Comparison of ENCODE assay signal across 11 cellular contexts in genomic region chr3:58353722-58354553, GRCh38. TPM values are rescaled to one million over a fixed set of nuclear protein-coding genes. Genes with fewer than 3 reads are reported as not detected.
DNase-seq lines count a peak whose midpoint lies in the region; ATAC-seq and TF ChIP-seq lines count a peak whose summit lies in the region.
"Had no signal": no experiment of that assay in that cellular context is flagged by ENCODE, and none has a peak within 500 bp of the region (broad histone marks: within the 10 kb centered on the region; RNA-seq: fewer than 3 reads in every experiment).

No MANE protein-coding gene starts in this region.

- peaks cover 7% of the 10 kb centered on the region for H3K36me3 Mint-ChIP-seq in CD4-positive, alpha-beta T cell (ENCODE audit: low read depth)

- H3K36me3 ChIP-seq in lung (ENCODE audit: control insufficient read depth in 2 of 2, insufficient read depth in 2 of 2, low read length in 2 of 2), result no peaks in the 10 kb centered on the region
- H3K36me3 ChIP-seq in aorta (ENCODE audit: control insufficient read depth in 1 of 2, insufficient read depth in 2 of 2, low read length in 1 of 2), result no peaks in the 10 kb centered on the region

- no peak for TF ChIP-seq CTCF in CD4-positive, alpha-beta T cell (IDR thresholded peaks at IDR 0.05)
- no peak for TF ChIP-seq CTCF in lung (IDR thresholded peaks at IDR 0.05; ENCODE audit: control extremely low read depth, extremely low read depth)

- H3K27ac ChIP-seq in CD4-positive, alpha-beta T cell (ENCODE audit: low read depth, low read length), result no peak overlapping the region
- peak overlapping the region in 1 of 2 donors; percentile 45 for H3K27ac ChIP-seq in lung (ENCODE audit: low read depth in 1 of 2, low read length in 1 of 2)
- H3K27ac ChIP-seq in aorta (ENCODE audit: low read depth in 1 of 2, low read length in 2 of 2), result no peak overlapping the region
- H3K27ac ChIP-seq: epithelial cell of prostate had no signal

- H3K4me3 ChIP-seq in lung, result no peak overlapping the region
- H3K4me3 ChIP-seq in aorta (ENCODE audit: low read length in 2 of 2), result no peak overlapping the region

- WGBS in lung, 2 donors, result 44 to 71% methylated on average over 8 of the region's 8 CpGs
- 91% methylated on average over 8 of the region's 8 CpGs for WGBS in aorta, 2 donors

- CTCF ChIA-PET in CD4-positive, alpha-beta T cell (lab: Charles Lee), result interaction anchor here (1.0 to 1.2 kb wide), 2 partner anchors 14 to 47 kb away, joined by 3 read pairs; partner anchors contain the start of genes HTD2 and RPP14

- H3K4me1 Mint-ChIP-seq in CD4-positive, alpha-beta T cell (ENCODE audit: low read depth), result peaks cover 46% of the 10 kb centered on the region

- peak overlapping the region; percentile 58 for H3K4me3 Mint-ChIP-seq in CD4-positive, alpha-beta T cell

- intact Hi-C loops in CD4-positive, alpha-beta T cell (cut with DNase I, micrococcal nuclease), result no loop called here
- intact Hi-C loops in aorta (cut with DNase I), result no loop called here

- H3K4me1 ChIP-seq in lung (ENCODE audit: control insufficient read depth in 2 of 2, insufficient read depth in 2 of 2, low read length in 2 of 2) (peaks cover 0 to 11% of the 10 kb centered on the region in 2 donors), aorta (ENCODE audit: control insufficient read depth in 1 of 2, insufficient read depth in 2 of 2, low read length in 2 of 2) (no peaks in the 10 kb centered on the region)

- no peak for DNase-seq in CD4-positive, alpha-beta T cell
- DNase-seq in KG1 (lab: John Stamatoyannopoulos, UW), result peak; percentile 71
- DNase-seq in activated CD8-positive, alpha-beta memory T cell treated with anti-CD3 and anti-CD28 coated beads, Interleukin-2, amount 50 U/mL, for 4 hours, result peak; percentile 20
- no peak for DNase-seq in lung (ENCODE audit: low spot score)
- DNase-seq in C1 segment of cervical spinal cord (lab: John Stamatoyannopoulos, UW), result no peak
- DNase-seq in activated CD4-positive, alpha-beta T cell treated with anti-CD3 and anti-CD28 coated beads, Interleukin-2, amount 50 U/mL, for 1 hour, result no peak
- DNase-seq in aorta, result no peak
- DNase-seq: NCI-H1694 treated with DMSO at 0.1 percent for 48 hours; stimulated activated naive CD4-positive, alpha-beta T cell treated with Interleukin-2 at 50 U/mL for 16 hours had no signal

- peak overlapping the region; percentile 2 for H3K27ac Mint-ChIP-seq in CD4-positive, alpha-beta T cell

- H3K9me3 ChIP-seq in CD4-positive, alpha-beta T cell (ENCODE audit: control insufficient read depth, low read length), result no peaks in the 10 kb centered on the region
- no peaks in the 10 kb centered on the region for H3K9me3 ChIP-seq in lung (ENCODE audit: control insufficient read depth in 2 of 2, insufficient read depth in 1 of 2, low read length in 1 of 2)
- H3K9me3 ChIP-seq in aorta (ENCODE audit: control insufficient read depth, low read length), result no peaks in the 10 kb centered on the region

- H3K27me3 Mint-ChIP-seq in CD4-positive, alpha-beta T cell, result no peaks in the 10 kb centered on the region

- POLR2A ChIA-PET in CD4-positive, alpha-beta T cell (lab: Charles Lee), result interaction anchor here (0.6 to 0.7 kb wide), 2 partner anchors 18 to 77 kb away, joined by 3 read pairs; no protein-coding TSS in a partner anchor

- H3K9me3 Mint-ChIP-seq in CD4-positive, alpha-beta T cell, result no peaks in the 10 kb centered on the region

- no peaks in the 10 kb centered on the region for H3K27me3 ChIP-seq in CD4-positive, alpha-beta T cell (ENCODE audit: control insufficient read depth, insufficient read depth, low read length)
- no peaks in the 10 kb centered on the region for H3K27me3 ChIP-seq in lung (ENCODE audit: control insufficient read depth, insufficient read depth)
- no peaks in the 10 kb centered on the region for H3K27me3 ChIP-seq in aorta (ENCODE audit: control insufficient read depth in 1 of 2, insufficient read depth in 2 of 2, low read length in 1 of 2)

- ATAC-seq in CD4-positive, alpha-beta T cell (ENCODE audit: poor library complexity), result peak; percentile 86
- peak; percentile 64 for ATAC-seq in lung (ENCODE audit: insufficient read depth, low FRiP score)
- ATAC-seq in HG02610 (IDR thresholded peaks at IDR 0.05; ENCODE audit: unreplicated experiment), result no peak
- ATAC-seq in aorta (ENCODE audit: low FRiP score), result no peak

RNA-seq across cellular contexts. Expression of gene PXK, which starts 21.2 kb away (rescaled TPM):
- 10 to 100 TPM; 12.5 to 14.8 TPM for total RNA-seq in CD4-positive, alpha-beta T cell
- total RNA-seq in lung (10 to 100 TPM; 21.7 to 41.7 TPM), aorta (10 to 100 TPM; 19.8 to 32.6 TPM)
- polyA plus RNA-seq in lung (10 to 100 TPM in 1 of 2 donors, 1 to 10 TPM in 1; 6.0 to 22.4 TPM), aorta (10 to 100 TPM in 1 of 2 donors, 1 to 10 TPM in 1; 6.8 to 13.0 TPM)

RNA-seq across cellular contexts. Expression of gene HTD2, which starts 47.6 kb away (rescaled TPM):
- total RNA-seq in CD4-positive, alpha-beta T cell, result 1 to 10 TPM; 7.2 to 7.3 TPM
- 10 to 100 TPM in 1 of 2 donors, 1 to 10 TPM in 1; 7.5 to 12.1 TPM for total RNA-seq in lung
- polyA plus RNA-seq in lung, result 1 to 10 TPM; 2.5 to 5.6 TPM
- total RNA-seq in aorta, result 1 to 10 TPM; 6.5 to 7.8 TPM
- 10 to 100 TPM in 1 of 2 donors, 1 to 10 TPM in 1; 7.7 to 10.8 TPM for polyA plus RNA-seq in aorta

RNA-seq across cellular contexts. Expression of gene RPP14, which starts 47.9 kb away (rescaled TPM):
- 10 to 100 TPM; 17.7 to 19.7 TPM for total RNA-seq in CD4-positive, alpha-beta T cell
- total RNA-seq in lung (10 to 100 TPM; 12.9 to 14.2 TPM), aorta (10 to 100 TPM; 13.0 to 13.8 TPM)
- polyA plus RNA-seq in lung (1 to 10 TPM; 6.8 to 8.6 TPM), aorta (1 to 10 TPM; 5.8 to 7.9 TPM)

Comparison
In these comparisons a context has a peak if more than half of its experiments do, and no peak if none do; other contexts are left out.
1. ATAC-seq: peak in CD4-positive, alpha-beta T cell (single experiment) and lung (single experiment); none in HG02610 (single experiment) and aorta (single experiment).
2. DNase-seq: peak in KG1 (single experiment) and activated CD8-positive, alpha-beta memory T cell treated with anti-CD3 and anti-CD28 coated beads, Interleukin-2, amount 50 U/mL, for 4 hours (single experiment); none in CD4-positive, alpha-beta T cell (0 of 10), lung (single experiment), C1 segment of cervical spinal cord (0 of 14), activated CD4-positive, alpha-beta T cell treated with anti-CD3 and anti-CD28 coated beads, Interleukin-2, amount 50 U/mL, for 1 hour (single experiment) and aorta (0 of 2).